In the genomic region with DNA sequence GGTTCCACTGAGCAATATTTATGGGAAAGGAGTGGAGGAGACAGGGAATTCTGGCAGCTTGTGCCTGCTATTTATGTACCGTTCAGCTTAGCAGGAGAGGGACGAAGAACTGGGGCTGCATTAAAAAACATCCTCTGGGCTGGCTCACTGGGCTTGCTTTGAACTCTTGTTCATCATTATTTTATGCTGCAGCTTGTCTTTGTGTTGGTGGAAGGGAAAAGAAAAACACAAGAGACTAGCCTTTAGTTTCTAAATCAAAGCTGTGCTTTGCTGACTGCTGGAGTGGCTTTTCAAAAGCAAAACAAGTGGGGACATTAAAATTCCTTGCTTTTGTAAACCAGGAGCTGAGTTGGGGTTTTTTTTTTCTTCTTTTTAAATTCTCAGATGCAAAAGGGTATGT, we compare ENCODE assay signal across 1 cellular context.
TF ChIP-seq lines count a peak whose summit lies in the region.

No MANE protein-coding gene starts in this region.

TF ChIP-seq in neural cell, 6 proteins besides CTCF, POLR2A, EP300 and RAD21 (continued from another document):
- TF ChIP-seq, protein P1, sequence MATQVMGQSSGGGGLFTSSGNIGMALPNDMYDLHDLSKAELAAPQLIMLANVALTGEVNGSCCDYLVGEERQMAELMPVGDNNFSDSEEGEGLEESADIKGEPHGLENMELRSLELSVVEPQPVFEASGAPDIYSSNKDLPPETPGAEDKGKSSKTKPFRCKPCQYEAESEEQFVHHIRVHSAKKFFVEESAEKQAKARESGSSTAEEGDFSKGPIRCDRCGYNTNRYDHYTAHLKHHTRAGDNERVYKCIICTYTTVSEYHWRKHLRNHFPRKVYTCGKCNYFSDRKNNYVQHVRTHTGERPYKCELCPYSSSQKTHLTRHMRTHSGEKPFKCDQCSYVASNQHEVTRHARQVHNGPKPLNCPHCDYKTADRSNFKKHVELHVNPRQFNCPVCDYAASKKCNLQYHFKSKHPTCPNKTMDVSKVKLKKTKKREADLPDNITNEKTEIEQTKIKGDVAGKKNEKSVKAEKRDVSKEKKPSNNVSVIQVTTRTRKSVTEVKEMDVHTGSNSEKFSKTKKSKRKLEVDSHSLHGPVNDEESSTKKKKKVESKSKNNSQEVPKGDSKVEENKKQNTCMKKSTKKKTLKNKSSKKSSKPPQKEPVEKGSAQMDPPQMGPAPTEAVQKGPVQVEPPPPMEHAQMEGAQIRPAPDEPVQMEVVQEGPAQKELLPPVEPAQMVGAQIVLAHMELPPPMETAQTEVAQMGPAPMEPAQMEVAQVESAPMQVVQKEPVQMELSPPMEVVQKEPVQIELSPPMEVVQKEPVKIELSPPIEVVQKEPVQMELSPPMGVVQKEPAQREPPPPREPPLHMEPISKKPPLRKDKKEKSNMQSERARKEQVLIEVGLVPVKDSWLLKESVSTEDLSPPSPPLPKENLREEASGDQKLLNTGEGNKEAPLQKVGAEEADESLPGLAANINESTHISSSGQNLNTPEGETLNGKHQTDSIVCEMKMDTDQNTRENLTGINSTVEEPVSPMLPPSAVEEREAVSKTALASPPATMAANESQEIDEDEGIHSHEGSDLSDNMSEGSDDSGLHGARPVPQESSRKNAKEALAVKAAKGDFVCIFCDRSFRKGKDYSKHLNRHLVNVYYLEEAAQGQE (IDR thresholded peaks at IDR 0.05; ENCODE audit: borderline replicate concordance) = no peak
